ENCODE assay signal across 8 cellular contexts in the genomic region with DNA sequence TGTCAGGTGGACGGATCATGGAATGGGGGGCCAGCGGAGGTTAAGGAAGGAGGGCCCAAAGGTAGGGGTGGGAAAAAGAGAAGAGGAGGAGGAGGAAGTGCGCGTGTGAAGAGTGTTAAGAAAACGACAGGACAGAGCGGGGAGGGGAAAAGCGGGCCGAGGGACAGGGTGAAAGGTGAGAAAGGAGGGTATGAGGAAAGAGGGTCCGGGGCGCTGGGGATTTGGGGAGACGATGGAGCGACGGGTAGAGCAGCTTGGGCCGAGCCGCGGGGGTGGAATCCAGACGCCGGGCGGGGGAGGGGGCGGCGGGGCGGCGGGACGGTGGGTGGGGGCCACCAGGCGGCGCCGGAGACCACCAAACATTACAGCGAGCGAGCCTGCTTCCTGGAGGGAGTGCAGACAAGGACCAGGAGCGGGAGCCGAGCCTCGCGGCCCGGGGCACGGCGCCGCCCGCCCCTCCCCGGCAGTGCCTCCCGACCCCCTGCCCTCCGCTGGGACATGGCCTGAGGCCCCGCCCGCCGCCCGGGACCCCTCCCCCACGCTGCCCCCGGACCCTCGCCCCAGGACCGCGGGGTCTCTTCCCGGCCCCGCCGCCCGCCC. TPM values are rescaled to one million over a fixed set of nuclear protein-coding genes. Genes with fewer than 3 reads are reported as not detected.
DNase-seq lines count a peak whose midpoint lies in the region; ATAC-seq and TF ChIP-seq lines count a peak whose summit lies in the region.
"Not testable (repeated sequence)": the region's sequence is repeated elsewhere in the genome, so short reads cannot be mapped to it uniquely, and the experiment has no call there.

No MANE protein-coding gene starts in this region.

- CTCF ChIA-PET in CD8-positive, alpha-beta T cell (lab: Charles Lee); RWPE1 (lab: Yijun Ruan, JAX); naive thymus-derived CD4-positive, alpha-beta T cell (lab: Charles Lee): not testable (repeated sequence)

- POLR2A ChIA-PET in CD8-positive, alpha-beta T cell (lab: Charles Lee); RWPE1 (lab: Yijun Ruan, JAX; ENCODE audit: low non-redundant PET); naive thymus-derived CD4-positive, alpha-beta T cell (lab: Charles Lee): not testable (repeated sequence)

- H3K4me3 Mint-ChIP-seq in CD8-positive, alpha-beta T cell = peak overlapping the region; percentile 81
- H3K4me3 Mint-ChIP-seq in naive thymus-derived CD4-positive, alpha-beta T cell = peak overlapping the region in 9 of 10 donors; percentile 71 to 95 (median 90)

- WGBS in adrenal gland, 4 donors = 0 to 1% (median 1%) methylated on average over 10 to 15 of the region's 54 CpGs; no CpG with 5 or more reads in 1 of the 4 donors

- peaks cover 26% of the 10 kb centered on the region for H3K4me1 Mint-ChIP-seq in CD8-positive, alpha-beta T cell (ENCODE audit: low read depth)
- H3K4me1 Mint-ChIP-seq in naive thymus-derived CD4-positive, alpha-beta T cell = peaks cover 9 to 37% (median 33%) of the 10 kb centered on the region in 7 donors

- not testable (repeated sequence) for H3K27me3 ChIP-seq in CD8-positive, alpha-beta T cell (ENCODE audit: insufficient read depth, low read length); adrenal gland; foreskin keratinocyte; naive thymus-derived CD4-positive, alpha-beta T cell (ENCODE audit: control insufficient read depth in 2 of 2, insufficient read depth in 2 of 2, low read length in 2 of 2)

- peak in 1 of 7 experiments; percentile 1 for DNase-seq in CD8-positive, alpha-beta T cell
- not testable (repeated sequence) for DNase-seq in RWPE1 (ENCODE audit: low spot score); foreskin keratinocyte
- DNase-seq in adrenal gland = peak in 3 of 7 donors; percentile 21 to 42 (median 27)
- peak in 1 of 9 donors; percentile 7 for DNase-seq in naive thymus-derived CD4-positive, alpha-beta T cell
- peak; percentile 6 for DNase-seq in stimulated activated naive CD8-positive, alpha-beta T cell treated with anti-CD3 and anti-CD28 coated beads, Interleukin-15, Interleukin-2, amounts not matched to agents 100 U/mL and 50 U/mL, for 24 hours

- ATAC-seq in CD8-positive, alpha-beta T cell = peak; percentile 3
- peak; percentile 13 for ATAC-seq in GM21447 (IDR thresholded peaks at IDR 0.05; ENCODE audit: unreplicated experiment)
- peak; percentile 13 for ATAC-seq in HG03108 (IDR thresholded peaks at IDR 0.05; ENCODE audit: unreplicated experiment)
- ATAC-seq in foreskin keratinocyte = peak; percentile 6
- ATAC-seq in naive thymus-derived CD4-positive, alpha-beta T cell = not testable (repeated sequence)
- peak; percentile 8 for ATAC-seq in stimulated activated naive CD8-positive, alpha-beta T cell treated with anti-CD3 and anti-CD28 coated beads, Interleukin-15, Interleukin-2, amounts not matched to agents 100 U/mL and 50 U/mL, for 24 hours

- H3K27ac ChIP-seq in CD8-positive, alpha-beta T cell (ENCODE audit: low read depth, low read length); foreskin keratinocyte: not testable (repeated sequence)
- H3K27ac ChIP-seq in RWPE1 = peak overlapping the region; percentile 93
- H3K27ac ChIP-seq in adrenal gland = peak overlapping the region in 4 of 5 donors; percentile 68 to 96 (median 88)
- peak overlapping the region; percentile 73 for H3K27ac ChIP-seq in naive thymus-derived CD4-positive, alpha-beta T cell (ENCODE audit: low read depth, low read length)

- not testable (repeated sequence) for H3K36me3 Mint-ChIP-seq in CD8-positive, alpha-beta T cell; naive thymus-derived CD4-positive, alpha-beta T cell

- H3K27ac Mint-ChIP-seq in CD8-positive, alpha-beta T cell = not testable (repeated sequence)
- H3K27ac Mint-ChIP-seq in naive thymus-derived CD4-positive, alpha-beta T cell = peak overlapping the region in 7 of 9 donors; percentile 38 to 94 (median 75)

- TF ChIP-seq POLR2A in adrenal gland (IDR thresholded peaks at IDR 0.05) = not testable (repeated sequence)

- TF ChIP-seq CTCF in CD8-positive, alpha-beta T cell (IDR thresholded peaks at IDR 0.05); RWPE1 (conservative IDR thresholded peaks at IDR 0.05; ENCODE audit: low read depth); adrenal gland (IDR thresholded peaks at IDR 0.05); foreskin keratinocyte (conservative IDR thresholded peaks at IDR 0.05): not testable (repeated sequence)

- intact Hi-C loops in CD8-positive, alpha-beta T cell (cut with DNase I, micrococcal nuclease) = loop anchor here in 1 of 2 experiments (10.0 kb wide), 1 partner anchor 247 kb away; a partner anchor contains a TSS
- intact Hi-C loops in adrenal gland (cut with DNase I) = not testable (repeated sequence)
- intact Hi-C loops in naive thymus-derived CD4-positive, alpha-beta T cell (cut with micrococcal nuclease) = loop anchor here (2.0 to 10.0 kb wide), 4 partner anchors 163 to 629 kb away; a partner anchor contains a TSS

- not testable (repeated sequence) for H3K27me3 Mint-ChIP-seq in CD8-positive, alpha-beta T cell (ENCODE audit: low read depth); naive thymus-derived CD4-positive, alpha-beta T cell

- not testable (repeated sequence) for H3K9me3 ChIP-seq in CD8-positive, alpha-beta T cell (ENCODE audit: low read length); adrenal gland (replicated peaks in 1 of 3); naive thymus-derived CD4-positive, alpha-beta T cell (ENCODE audit: control insufficient read depth in 2 of 3, low read length in 3 of 3)

- H3K9me3 Mint-ChIP-seq in CD8-positive, alpha-beta T cell; naive thymus-derived CD4-positive, alpha-beta T cell: not testable (repeated sequence)

- H3K4me1 ChIP-seq in CD8-positive, alpha-beta T cell (ENCODE audit: insufficient read depth, low read length); naive thymus-derived CD4-positive, alpha-beta T cell (ENCODE audit: control insufficient read depth in 2 of 2, insufficient read depth in 2 of 2, low read length in 2 of 2): not testable (repeated sequence)
- H3K4me1 ChIP-seq in adrenal gland (replicated peaks in 1 of 2) = peaks cover 0 to 10% of the 10 kb centered on the region in 2 donors
- H3K4me1 ChIP-seq in foreskin keratinocyte = peaks cover 17% of the 10 kb centered on the region

- not testable (repeated sequence) for H3K36me3 ChIP-seq in CD8-positive, alpha-beta T cell (ENCODE audit: insufficient read depth, low read length); adrenal gland (replicated peaks in 1 of 2); naive thymus-derived CD4-positive, alpha-beta T cell (ENCODE audit: control insufficient read depth in 2 of 3, insufficient read depth in 3 of 3, low read length in 3 of 3)

- peak overlapping the region; percentile 52 for H3K4me3 ChIP-seq in CD8-positive, alpha-beta T cell (ENCODE audit: low read depth, low read length)
- peak overlapping the region in 1 of 4 donors; percentile 63 for H3K4me3 ChIP-seq in adrenal gland
- peak overlapping the region; percentile 33 for H3K4me3 ChIP-seq in naive thymus-derived CD4-positive, alpha-beta T cell (ENCODE audit: low read length)

RNA-seq across cellular contexts. Expression of a gene that starts 15.9 kb away (rescaled TPM):
- 1 to 10 TPM; 2.7 to 3.1 TPM for total RNA-seq in CD8-positive, alpha-beta T cell
- 1 to 10 TPM in 7 of 8 donors, under 1 TPM in 1; 0.95 to 7.4 (median 4.0) TPM for total RNA-seq in adrenal gland
- polyA plus RNA-seq in adrenal gland = 10 to 100 TPM in 1 of 3 donors, 1 to 10 TPM in 2; 1.6 to 34.2 (median 3.0) TPM
- total RNA-seq in foreskin keratinocyte = 2.5 and 2.9 TPM in 2 replicates
- polyA plus RNA-seq in foreskin keratinocyte = 2.3 and 2.7 TPM in 2 replicates
- 1 to 10 TPM; 3.6 to 6.4 (median 4.0) TPM for total RNA-seq in naive thymus-derived CD4-positive, alpha-beta T cell
- under 1 TPM; 0.14 to 0.18 TPM for polyA plus RNA-seq in naive thymus-derived CD4-positive, alpha-beta T cell
